19 cellular contexts compared by ENCODE assay signal in the genomic region with DNA sequence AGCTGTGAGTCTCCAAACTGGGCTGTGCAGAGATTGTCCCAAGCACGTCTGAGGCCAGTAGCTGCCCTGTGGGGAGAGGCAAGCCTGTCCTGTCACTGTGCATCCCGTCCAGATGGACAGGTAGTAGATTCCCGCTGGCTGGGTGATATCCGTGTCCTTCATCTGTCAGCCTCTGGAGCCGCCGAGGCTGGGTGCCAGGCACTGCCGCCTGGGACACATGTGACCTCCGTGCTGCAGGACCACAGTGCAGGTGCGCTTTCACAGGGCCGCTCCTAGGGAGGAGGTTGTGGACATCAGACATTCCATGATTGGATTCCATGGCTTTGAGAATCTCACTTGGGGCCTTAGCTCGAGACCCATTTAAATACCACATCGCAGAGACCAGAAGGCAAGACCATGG. TPM values are rescaled to one million over a fixed set of nuclear protein-coding genes. Genes with fewer than 3 reads are reported as not detected.
A peak's percentile ranks its signal among the peaks of the same experiment; 100 is the strongest.
DNase-seq lines count a peak whose midpoint lies in the region; ATAC-seq, FAIRE-seq and TF ChIP-seq lines count a peak whose summit lies in the region.
"Had no signal": no experiment of that assay in that cellular context is flagged by ENCODE, and none has a peak within 500 bp of the region (broad histone marks: within the 10 kb centered on the region; RNA-seq: fewer than 3 reads in every experiment).

No MANE protein-coding gene starts in this region.

- H3K4me3 ChIP-seq in OCI-LY7 (ENCODE audit: low read depth, low read length, poor library complexity, severe bottlenecking): no peak overlapping the region
- no peak overlapping the region for H3K4me3 ChIP-seq in body of pancreas
- H3K4me3 ChIP-seq in pancreas: no peak overlapping the region
- H3K4me3 ChIP-seq: GM23338 had no signal

- peak; percentile 13 for DNase-seq in DMS53 (lab: John Stamatoyannopoulos, UW)
- no peak for DNase-seq in DMS53 treated with DMSO at 0.1 percent for 48 hours (lab: John Stamatoyannopoulos, UW; ENCODE audit: unreplicated experiment)
- no peak for DNase-seq in OCI-LY7 (ENCODE audit: low spot score)
- peak; percentile 41 to 87 (median 70) for DNase-seq in body of pancreas
- DNase-seq in pancreas: peak in 4 of 6 donors; percentile 60 to 90 (median 74)
- no peak for DNase-seq in NCI-H1092 (lab: John Stamatoyannopoulos, UW)
- DNase-seq in NCI-H2196 treated with DMSO at 0.1 percent for 48 hours (lab: John Stamatoyannopoulos, UW; ENCODE audit: unreplicated experiment): no peak
- DNase-seq in 8988T: no peak
- DNase-seq: DMS 273 treated with DMSO at 0.1 percent for 48 hours, HFFc6, KG1, NCI-H1092 treated with DMSO at 0.1 percent for 48 hours, NCI-H1694, NCI-H2227 treated with DMSO at 0.1 percent for 48 hours, NCI-H524, SHP77 treated with DMSO at 0.1 percent for 48 hours had no signal

- FAIRE-seq in pancreas (lab: Jason Lieb, UNC): no peak
- FAIRE-seq: RCC 7860 had no signal

- H3K36me3 ChIP-seq in OCI-LY7 (ENCODE audit: insufficient read depth, low read length) (no peaks in the 10 kb centered on the region; the same call in 1 of the 2 replicates), body of pancreas (replicated peaks in 1 of 2; ENCODE audit: insufficient read depth in 1 of 2, low read depth in 2 of 2) (no peaks in the 10 kb centered on the region), pancreas (no peaks in the 10 kb centered on the region)

- H4K20me1 ChIP-seq in OCI-LY7 (ENCODE audit: insufficient read depth, low read length): peaks cover 11% of the 10 kb centered on the region; the same call in 1 of the 2 replicates

- no peaks in the 10 kb centered on the region for H3K27me3 ChIP-seq in body of pancreas
- H3K27me3 ChIP-seq in pancreas: no peaks in the 10 kb centered on the region

- H2AFZ ChIP-seq in OCI-LY7 (ENCODE audit: low read length): no peak overlapping the region
- H2AFZ ChIP-seq: GM23338 had no signal

- no peak overlapping the region for H3K27ac ChIP-seq in OCI-LY7 (ENCODE audit: low read depth, low read length, poor library complexity, severe bottlenecking)
- H3K27ac ChIP-seq in body of pancreas: peak overlapping the region in 1 of 4 donors; percentile 44
- H3K27ac ChIP-seq in pancreas: peak overlapping the region in 1 of 4 donors; percentile 2
- H3K27ac ChIP-seq: 22Rv1 had no signal

- BruUV-seq in OCI-LY7 (replicated peaks; lab: Mats Ljungman, UMichigan): no TSS peak

- no peaks in the 10 kb centered on the region for H3K9me2 ChIP-seq in OCI-LY7 (ENCODE audit: insufficient read depth, low read length)

- 42 to 68% methylated on average over 7 to 12 of the region's 12 CpGs for WGBS in body of pancreas, 2 donors
- WGBS in pancreas, 2 donors: 37 to 42% methylated on average over 12 of the region's 12 CpGs

- TF ChIP-seq CTCF in OCI-LY7 (conservative IDR thresholded peaks at IDR 0.05; ENCODE audit: low read length) (no peak), body of pancreas (IDR thresholded peaks at IDR 0.05) (no peak), pancreas (IDR thresholded peaks at IDR 0.05) (no peak)

- POLR2A ChIA-PET in OCI-LY7 (lab: Charles Lee): no interaction called here

- H3K79me2 ChIP-seq in OCI-LY7 (ENCODE audit: insufficient read depth, low read depth, low read length): peaks cover 5% of the 10 kb centered on the region; the same call in 1 of the 2 replicates

- CTCF ChIA-PET in OCI-LY7 (lab: Charles Lee; ENCODE audit: unreplicated experiment): no interaction called here

- H3K4me1 ChIP-seq in OCI-LY7 (ENCODE audit: insufficient read depth, low read length, poor library complexity, severe bottlenecking) (peaks cover 61% of the 10 kb centered on the region), body of pancreas (peaks cover 84% of the 10 kb centered on the region), pancreas (peaks cover 29 to 51% (median 49%) of the 10 kb centered on the region in 3 donors)

- no peak for TF ChIP-seq POLR2A in body of pancreas (IDR thresholded peaks at IDR 0.05)

- intact Hi-C loops in OCI-LY7 (cut with micrococcal nuclease; ENCODE audit: unreplicated experiment) (no loop called here), body of pancreas (cut with DNase I) (no loop called here), pancreas (cut with DNase I) (loop anchor here in 1 of 3 donors (10.0 kb wide), 1 partner anchor 51 kb away; the partner anchor contains the start of gene CSTB)

- peak overlapping the region; percentile 76; the same call in 1 of the 2 replicates for H3K4me2 ChIP-seq in OCI-LY7 (ENCODE audit: low read length)
- H3K4me2 ChIP-seq: GM23338 had no signal

- ATAC-seq in body of pancreas (no peak), pancreas (peak in 2 of 4 donors; percentile 7 to 20)
- ATAC-seq: GM23338 had no signal

- H3K9me3 ChIP-seq in OCI-LY7 (ENCODE audit: low read length) (no peaks in the 10 kb centered on the region), body of pancreas (no peaks in the 10 kb centered on the region), pancreas (no peaks in the 10 kb centered on the region)

RNA-seq across cellular contexts. Expression of gene PDXK, which starts 4.7 kb away (rescaled TPM):
- total RNA-seq in OCI-LY7 (2014; rRNA removed; shearing (Covaris generic)): 32.8 and 37.5 TPM in 2 replicates
- 67.0 and 80.2 TPM in 2 replicates for total RNA-seq in OCI-LY7 (2022)
- 10 to 100 TPM; 33.7 to 68.9 TPM for total RNA-seq in body of pancreas
- total RNA-seq in pancreas: 100 to 1,000 TPM in 1 of 6 donors, 10 to 100 TPM in 5; 63.2 to 100 (median 65.8) TPM
- polyA plus RNA-seq in pancreas: 10 to 100 TPM; 65.7 to 66.0 TPM

RNA-seq across cellular contexts. Expression of gene CSTB, which starts 52.5 kb away (rescaled TPM):
- total RNA-seq in OCI-LY7 (2014; rRNA removed; shearing (Covaris generic)): 12.5 and 15.6 TPM in 2 replicates
- total RNA-seq in OCI-LY7 (2022) (26.7 and 33.3 TPM in 2 replicates), body of pancreas (10 to 100 TPM in 1 of 2 donors, 1 to 10 TPM in 1; 8.6 to 11.9 TPM), pancreas (10 to 100 TPM in 4 of 6 donors, 1 to 10 TPM in 2; 7.4 to 21.3 (median 11.4) TPM)
- polyA plus RNA-seq in pancreas: 10 to 100 TPM; 33.8 to 35.6 TPM

Comparison
In these comparisons a context has a peak if more than half of its experiments do, and no peak if none do; other contexts are left out.
1. DNase-seq: peak in DMS53 (single experiment), body of pancreas (4 of 4) and pancreas (4 of 6); none in DMS53 treated with DMSO at 0.1 percent for 48 hours (single experiment), OCI-LY7 (single experiment), NCI-H1092 (single experiment), NCI-H2196 treated with DMSO at 0.1 percent for 48 hours (single experiment) and 8988T (single experiment).